22 cellular contexts compared by ENCODE assay signal in genomic region chr10:72524489-72524888, GRCh38.
DNase-seq lines count a peak whose midpoint lies in the region; ATAC-seq, FAIRE-seq and TF ChIP-seq lines count a peak whose summit lies in the region.
"Had no signal": no experiment of that assay in that cellular context is flagged by ENCODE, and none has a peak within 500 bp of the region (broad histone marks: within the 10 kb centered on the region; RNA-seq: fewer than 3 reads in every experiment).

No MANE protein-coding gene starts in this region.

- TF ChIP-seq CTCF in HEK293 (tag by site-specific recombination; IDR thresholded peaks at IDR 0.05): no peak
- no peak for TF ChIP-seq CTCF in K562 (IDR thresholded peaks at IDR 0.05 in 2 of 3, conservative IDR thresholded peaks at IDR 0.05 in 1 of 3; ENCODE audit: insufficient read depth in 2 of 3, low read depth in 1 of 3, low read length in 3 of 3)
- TF ChIP-seq CTCF in HepG2 (CRISPR knock-in tag; IDR thresholded peaks at IDR 0.05): no peak
- no peak for TF ChIP-seq CTCF in retinal pigment epithelial cell (conservative IDR thresholded peaks at IDR 0.05; ENCODE audit: low read depth, low read length)
- no peak for TF ChIP-seq CTCF in MM.1S (IDR thresholded peaks at IDR 0.05; ENCODE audit: low read length)

- H3K9me1 ChIP-seq in K562 (ENCODE audit: control insufficient read depth, insufficient read depth, low read length): no peaks in the 10 kb centered on the region

- H3F3A ChIP-seq in MM.1S (ENCODE audit: insufficient read depth, low read length): peaks cover 5% of the 10 kb centered on the region; the same call in 1 of the 2 replicates

- H4K20me1 ChIP-seq in K562 (replicated peaks; ENCODE audit: control insufficient read depth, insufficient read depth, low read length): no peaks in the 10 kb centered on the region
- no peaks in the 10 kb centered on the region for H4K20me1 ChIP-seq in HepG2 (ENCODE audit: insufficient read depth, low read length)
- H4K20me1 ChIP-seq in MM.1S (ENCODE audit: insufficient read depth, low read length): no peaks in the 10 kb centered on the region
- H4K20me1 ChIP-seq: BLaER1 treated with 17β-estradiol and CSF1 and Interleukin-3, amounts not matched to agents 10 nM and 100 nM had no signal

- ATAC-seq in K562 (no peak), HepG2 (no peak), GM18873 (IDR thresholded peaks at IDR 0.05; ENCODE audit: low FRiP score, unreplicated experiment) (no peak)
- ATAC-seq: GM12878 had no signal

- no peak overlapping the region for H3K4me3 ChIP-seq in HEK293 (ENCODE audit: low read depth, low read length)
- H3K4me3 ChIP-seq in K562: no peak overlapping the region
- peak overlapping the region; percentile 51 to 77 (median 63); a peak in 5 of 6 replicates for H3K4me3 ChIP-seq in HepG2 (replicated peaks in 1 of 3; ENCODE audit: insufficient read depth in 1 of 3, low read depth in 2 of 3, low read length in 3 of 3)
- H3K4me3 ChIP-seq in retinal pigment epithelial cell (ENCODE audit: low read length): no peak overlapping the region
- H3K4me3 ChIP-seq in MM.1S (ENCODE audit: low read length): no peak overlapping the region
- H3K4me3 ChIP-seq: BLaER1 treated with 17β-estradiol and CSF1 and Interleukin-3, amounts not matched to agents 10 nM and 100 nM; GM12878; PC-9 had no signal

- TF ChIP-seq EP300 in K562 (IDR thresholded peaks at IDR 0.05; ENCODE audit: low read length) (no peak), HepG2 (IDR thresholded peaks at IDR 0.05; ENCODE audit: low read depth in 2 of 2, low read length in 2 of 2) (no peak), HepG2 (CRISPR knock-in tag; IDR thresholded peaks at IDR 0.05; ENCODE audit: borderline replicate concordance) (no peak)

- WGBS in K562 (ENCODE audit: insufficient coverage, low coverage, missing lambda C conversion rate): 54% methylated on average over 2 of the region's 2 CpGs
- WGBS in HepG2 (ENCODE audit: low lambda C conversion rate): 26% methylated on average over 2 of the region's 2 CpGs

- no peak for DNase-seq in K562 (ENCODE audit: extremely low read depth in 1 of 4, low spot score in 3 of 4)
- no peak for DNase-seq in HepG2 (ENCODE audit: low spot score)
- peak; percentile 17 for DNase-seq in retinal pigment epithelial cell (ENCODE audit: low read depth)
- no peak for DNase-seq in MM.1S
- DNase-seq in HuH-7 (ENCODE audit: low spot score): no peak
- DNase-seq: CD4-positive, alpha-beta memory T cell; DMS 273 treated with DMSO at 0.1 percent for 48 hours; DMS79 treated with DMSO at 0.1 percent for 48 hours; H7; MV-4-11; NCI-H1105 treated with DMSO at 0.1 percent for 48 hours; NCI-H2081; NCI-H2171; NCI-H526; PC-9; RPMI8226; SHP77 had no signal

- CTCF ChIA-PET in HEK293 (lab: Yijun Ruan, JAX) (no interaction called here), K562 (lab: Yijun Ruan, JAX; ENCODE audit: low intra/inter-chr PET ratio) (no interaction called here), HepG2 (lab: Yijun Ruan, JAX; ENCODE audit: low intra/inter-chr PET ratio, low total read pairs) (no interaction called here)

- H3K4me1 ChIP-seq in HEK293 (ENCODE audit: control insufficient read depth, insufficient read depth, low read length): peaks cover 12% of the 10 kb centered on the region; the same call in 1 of the 2 replicates
- H3K4me1 ChIP-seq in K562 (replicated peaks in 1 of 2; ENCODE audit: control insufficient read depth in 2 of 2, insufficient read depth in 2 of 2, low read length in 2 of 2): no peaks in the 10 kb centered on the region
- H3K4me1 ChIP-seq in HepG2 (ENCODE audit: insufficient read depth, low read length): peaks cover 74% of the 10 kb centered on the region
- H3K4me1 ChIP-seq in MM.1S (ENCODE audit: low read length): peaks cover 19% of the 10 kb centered on the region

- POLR2A ChIA-PET in HEK293 (lab: Yijun Ruan, JAX): no interaction called here
- POLR2A ChIA-PET in K562 (lab: Yijun Ruan, JAX): interaction anchor here (0.7 kb wide), 1 partner anchor 67 kb away, joined by 3 read pairs; no protein-coding TSS in a partner anchor
- POLR2A ChIA-PET in HepG2 (lab: Yijun Ruan, JAX): no interaction called here

- BruUV-seq in K562 (replicated peaks; lab: Mats Ljungman, UMichigan): no TSS peak
- TSS peak; percentile 84 for BruUV-seq in HepG2 (replicated peaks; lab: Mats Ljungman, UMichigan)

- no peak overlapping the region for H3K4me2 ChIP-seq in K562 (ENCODE audit: insufficient read depth, low read length)
- peak overlapping the region; percentile 76 for H3K4me2 ChIP-seq in HepG2 (ENCODE audit: low read depth, low read length)
- H3K4me2 ChIP-seq in MM.1S (ENCODE audit: low read depth, low read length): no peak overlapping the region
- H3K4me2 ChIP-seq: BLaER1 treated with 17β-estradiol and CSF1 and Interleukin-3, amounts not matched to agents 10 nM and 100 nM; PC-9 had no signal

- H3K27me3 ChIP-seq in K562 (ENCODE audit: control insufficient read depth in 2 of 2, insufficient read depth in 2 of 2, low read length in 2 of 2) (no peaks in the 10 kb centered on the region), HepG2 (ENCODE audit: control insufficient read depth in 1 of 2, insufficient read depth in 2 of 2, low read length in 2 of 2) (no peaks in the 10 kb centered on the region), MM.1S (replicated peaks; ENCODE audit: insufficient read depth, low read length) (no peaks in the 10 kb centered on the region)
- H3K27me3 ChIP-seq: BLaER1 treated with 17β-estradiol and CSF1 and Interleukin-3, amounts not matched to agents 10 nM and 100 nM had no signal

- no peaks in the 10 kb centered on the region for H3K9me2 ChIP-seq in MM.1S (replicated peaks; ENCODE audit: insufficient read depth, low read length)

- TF ChIP-seq POLR2A in K562 (conservative IDR thresholded peaks at IDR 0.05): no peak
- no peak for TF ChIP-seq POLR2A in HepG2 (IDR thresholded peaks at IDR 0.05; ENCODE audit: insufficient read depth in 1 of 2, low read depth in 2 of 2, low read length in 2 of 2)

- H3K9me3 ChIP-seq in HEK293 (ENCODE audit: control insufficient read depth, insufficient read depth, low read depth, low read length) (no peaks in the 10 kb centered on the region), K562 (replicated peaks; ENCODE audit: control insufficient read depth, insufficient read depth, low read depth, low read length) (no peaks in the 10 kb centered on the region), HepG2 (ENCODE audit: low read length) (no peaks in the 10 kb centered on the region), MM.1S (replicated peaks; ENCODE audit: insufficient read depth, low read length) (no peaks in the 10 kb centered on the region)
- H3K9me3 ChIP-seq: BLaER1 treated with 17β-estradiol and CSF1 and Interleukin-3, amounts not matched to agents 10 nM and 100 nM; Caco-2 had no signal

- no peaks in the 10 kb centered on the region for H3K36me3 ChIP-seq in HEK293 (ENCODE audit: control insufficient read depth in 2 of 2, insufficient read depth in 1 of 2, low read length in 2 of 2)
- no peaks in the 10 kb centered on the region for H3K36me3 ChIP-seq in K562 (ENCODE audit: control insufficient read depth, insufficient read depth, low read length)
- H3K36me3 ChIP-seq in HepG2 (replicated peaks in 1 of 2; ENCODE audit: control insufficient read depth in 1 of 2, insufficient read depth in 2 of 2, low read length in 2 of 2): no peaks in the 10 kb centered on the region; a peak in 1 of 5 replicates
- no peaks in the 10 kb centered on the region for H3K36me3 ChIP-seq in MM.1S (replicated peaks; ENCODE audit: insufficient read depth, low read length)

- FAIRE-seq in K562 (lab: Jason Lieb, UNC): no peak
- no peak for FAIRE-seq in HepG2 (lab: Jason Lieb, UNC)
- FAIRE-seq: GM12878 had no signal

- TF ChIP-seq RAD21 in K562 (CRISPR knock-in tag; conservative IDR thresholded peaks at IDR 0.05 in 1 of 2, IDR thresholded peaks at IDR 0.05 in 1 of 2) (no peak), HepG2 (CRISPR knock-in tag; IDR thresholded peaks at IDR 0.05) (no peak)

- H3K9ac ChIP-seq in K562 (ENCODE audit: insufficient read depth in 1 of 2, low read depth in 2 of 2, low read length in 2 of 2) (no peak overlapping the region), HepG2 (ENCODE audit: insufficient read depth, low read depth, low read length) (peak overlapping the region; percentile 71), MM.1S (ENCODE audit: low read length) (no peak overlapping the region)
- H3K9ac ChIP-seq: BLaER1 treated with 17β-estradiol and CSF1 and Interleukin-3, amounts not matched to agents 10 nM and 100 nM had no signal

- H3K27ac ChIP-seq in HEK293 (ENCODE audit: extremely low read depth, low read depth, low read length) (no peak overlapping the region), K562 (ENCODE audit: extremely low read depth, low read depth, low read length) (no peak overlapping the region), HepG2 (ENCODE audit: extremely low read length, insufficient read depth, low read length) (peak overlapping the region; percentile 89), MM.1S (ENCODE audit: low read length) (no peak overlapping the region)
- H3K27ac ChIP-seq: BLaER1 treated with 17β-estradiol and CSF1 and Interleukin-3, amounts not matched to agents 10 nM and 100 nM; PC-9 had no signal

- in situ Hi-C loops in K562 (cut with MboI): no loop called here
- in situ Hi-C loops in HepG2 (cut with HindIII; ENCODE audit: extremely low pct_ligation_motif_present, low pct_unique_long_range_greater_than_20kb): no loop called here

- no peak overlapping the region for H2AFZ ChIP-seq in K562 (ENCODE audit: low read depth, low read length)
- no peak overlapping the region for H2AFZ ChIP-seq in HepG2 (ENCODE audit: low read length)
- H2AFZ ChIP-seq in MM.1S (ENCODE audit: low read length): no peak overlapping the region
- H2AFZ ChIP-seq: PC-9 had no signal

- intact Hi-C loops in K562 (cut with micrococcal nuclease) (no loop called here), HepG2 (cut with micrococcal nuclease; ENCODE audit: unreplicated experiment) (no loop called here)

- H3K79me2 ChIP-seq in K562 (ENCODE audit: control insufficient read depth, insufficient read depth, low read length) (no peaks in the 10 kb centered on the region), HepG2 (ENCODE audit: insufficient read depth, low read length) (peaks cover 45% of the 10 kb centered on the region), MM.1S (ENCODE audit: low read length) (no peaks in the 10 kb centered on the region)

TF ChIP-seq in HEK293, 187 proteins besides CTCF, POLR2A, EP300 and RAD21:
- TF ChIP-seq ZNF10 (tag by site-specific recombination; IDR thresholded peaks at IDR 0.05): peak; percentile 87
- no peak for TF ChIP-seq ZNF324 (tag by site-specific recombination; IDR thresholded peaks at IDR 0.05)

TF ChIP-seq in K562, 482 proteins besides CTCF, POLR2A, EP300 and RAD21 (continues in another document):
- no peak for TF ChIP-seq XRCC3 (IDR thresholded peaks at IDR 0.05)
- no peak for TF ChIP-seq SAFB (IDR thresholded peaks at IDR 0.05; ENCODE audit: borderline replicate concordance, low read depth, low read length)
- TF ChIP-seq ZNF316 (IDR thresholded peaks at IDR 0.05): 0 out of 2 replicates have a peak, but pooled peaks have one; percentile 2

TF ChIP-seq in HepG2, 621 proteins besides CTCF, POLR2A, EP300 and RAD21 (continues in another document):
- TF ChIP-seq ZNF878 (CRISPR knock-in tag; IDR thresholded peaks at IDR 0.05) (peak; percentile 68; the same call in 1 of the 2 replicates), SAP130 (CRISPR knock-in tag; IDR thresholded peaks at IDR 0.05; ENCODE audit: low read depth) (peak; percentile 5; the same call in 1 of the 2 replicates), ELF3 (CRISPR knock-in tag; IDR thresholded peaks at IDR 0.05) (no peak), NFIB (CRISPR knock-in tag; IDR thresholded peaks at IDR 0.05; ENCODE audit: borderline replicate concordance) (no peak)

Comparison
In these comparisons a context has a peak if more than half of its experiments do, and no peak if none do; other contexts are left out.
1. H3K4me3 ChIP-seq: peak in HepG2 (3 of 3); none in HEK293 (single experiment), K562 (single experiment), retinal pigment epithelial cell (single experiment) and MM.1S (single experiment).